In the genomic region with DNA sequence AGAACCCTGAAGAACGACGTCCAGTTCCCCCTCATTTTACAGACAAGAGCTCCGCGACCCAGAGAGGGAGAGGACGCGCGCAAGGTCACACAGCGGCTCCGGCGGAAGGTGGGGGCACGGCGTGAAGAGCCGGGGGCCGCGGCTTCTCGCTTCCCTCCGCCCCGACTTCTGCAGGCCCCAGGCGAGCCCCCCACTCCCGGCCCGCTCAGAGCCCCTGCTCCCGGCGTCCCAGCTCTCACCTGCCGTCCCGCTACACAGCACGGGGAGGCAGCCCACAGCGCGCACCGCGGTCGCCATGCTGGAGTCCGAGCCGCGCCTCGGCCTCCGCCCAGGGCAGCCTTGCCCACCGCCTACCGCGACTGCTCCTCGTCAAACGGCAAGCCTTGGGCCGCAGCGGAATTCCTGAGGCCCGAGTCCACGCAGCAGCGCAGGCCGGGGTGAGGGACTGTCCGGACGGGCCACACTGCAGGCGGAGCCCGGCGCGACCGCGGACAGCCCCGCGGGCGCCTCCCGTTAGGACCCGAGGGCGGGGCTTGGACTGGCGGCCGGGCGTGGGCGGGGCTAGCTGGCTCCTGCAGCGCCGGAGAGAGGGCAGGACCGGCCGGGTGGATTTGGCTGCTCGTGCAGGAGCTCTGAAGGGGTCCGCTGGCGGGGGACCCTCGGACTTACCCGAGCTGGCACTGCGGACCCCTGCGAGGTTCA, we compare ENCODE assay signal across 8 cellular contexts. TPM values are rescaled to one million over a fixed set of nuclear protein-coding genes. Genes with fewer than 3 reads are reported as not detected.
DNase-seq lines count a peak whose midpoint lies in the region; ATAC-seq and TF ChIP-seq lines count a peak whose summit lies in the region.

A gene (minus strand): TSS at position 314 of the 702 bp plus-strand sequence. CDS start 17 bp downstream, at position 297.

- intact Hi-C loops in CD8-positive, alpha-beta T cell (cut with DNase I, micrococcal nuclease), result loop anchor here (1.0 to 5.0 kb wide), 5 partner anchors 35 to 281 kb away; a partner anchor contains a TSS

- H3K4me3 ChIP-seq in CD8-positive, alpha-beta T cell (ENCODE audit: low read depth, low read length), result peak within 1 kb of the TSS; percentile 87
- H3K4me3 ChIP-seq in endocrine pancreas (ENCODE audit: control insufficient read depth, insufficient read depth, low read length), result peak within 1 kb of the TSS; percentile 96
- peak within 1 kb of the TSS; percentile 92 for H3K4me3 ChIP-seq in mesodermal cell (ENCODE audit: extremely low read depth, insufficient read depth, low read length, poor library complexity, severe bottlenecking)

- peak; percentile 94 for ATAC-seq in CD8-positive, alpha-beta T cell
- ATAC-seq in GM19438 (IDR thresholded peaks at IDR 0.05; ENCODE audit: low read depth, unreplicated experiment), result peak; percentile 92
- peak; percentile 93 for ATAC-seq in HG03571 (IDR thresholded peaks at IDR 0.05; ENCODE audit: unreplicated experiment)

- CTCF ChIA-PET in CD8-positive, alpha-beta T cell (lab: Charles Lee), result interaction anchor here (1.1 to 4.8 kb wide), 3 partner anchors 43 to 98 kb away, joined by 3 to 43 read pairs (median 22); no protein-coding TSS in a partner anchor

- H3K9ac ChIP-seq in endocrine pancreas (ENCODE audit: control insufficient read depth, insufficient read depth, low read length), result peak within 1 kb of the TSS; percentile 78

- H3K36me3 ChIP-seq in CD8-positive, alpha-beta T cell (ENCODE audit: insufficient read depth, low read length), result no peaks in the 10 kb centered on the region
- H3K36me3 ChIP-seq in endocrine pancreas (ENCODE audit: control insufficient read depth, insufficient read depth, low read length) (no peaks in the 10 kb centered on the region), mesodermal cell (ENCODE audit: control insufficient read depth, insufficient read depth, low read length) (peaks cover 12% of the 10 kb centered on the region)

- peak within 1 kb of the TSS; percentile 96 for H3K4me3 Mint-ChIP-seq in CD8-positive, alpha-beta T cell

- peaks cover 22% of the 10 kb centered on the region for H3K36me3 Mint-ChIP-seq in CD8-positive, alpha-beta T cell

- POLR2A ChIA-PET in CD8-positive, alpha-beta T cell (lab: Charles Lee), result interaction anchor here (0.9 to 4.3 kb wide), 10 partner anchors 37 to 99 kb away, joined by 3 to 41 read pairs (median 5); a partner anchor contains a TSS

- H3K27me3 Mint-ChIP-seq in CD8-positive, alpha-beta T cell (ENCODE audit: low read depth), result no peaks in the 10 kb centered on the region

- no peaks in the 10 kb centered on the region for H3K9me3 ChIP-seq in CD8-positive, alpha-beta T cell (ENCODE audit: low read length)
- H3K9me3 ChIP-seq in endocrine pancreas (ENCODE audit: control insufficient read depth, low read length) (no peaks in the 10 kb centered on the region), mesodermal cell (ENCODE audit: control insufficient read depth, low read length) (no peaks in the 10 kb centered on the region)

- H3K27me3 ChIP-seq in CD8-positive, alpha-beta T cell (ENCODE audit: insufficient read depth, low read length), result no peaks in the 10 kb centered on the region
- H3K27me3 ChIP-seq in endocrine pancreas (ENCODE audit: control insufficient read depth, insufficient read depth, low read length), result no peaks in the 10 kb centered on the region

- peak within 1 kb of the TSS; percentile 96 for H3K27ac Mint-ChIP-seq in CD8-positive, alpha-beta T cell

- H3K4me1 ChIP-seq in CD8-positive, alpha-beta T cell (ENCODE audit: insufficient read depth, low read length), result peaks cover 29% of the 10 kb centered on the region
- H3K4me1 ChIP-seq in endocrine pancreas (ENCODE audit: control insufficient read depth, insufficient read depth, low read length), result no peaks in the 10 kb centered on the region
- no peaks in the 10 kb centered on the region for H3K4me1 ChIP-seq in mesodermal cell (ENCODE audit: control insufficient read depth, insufficient read depth, low read length, poor library complexity, severe bottlenecking)

- no peak for TF ChIP-seq CTCF in CD8-positive, alpha-beta T cell (IDR thresholded peaks at IDR 0.05)

- peak within 1 kb of the TSS; percentile 81 for H3K27ac ChIP-seq in CD8-positive, alpha-beta T cell (ENCODE audit: low read depth, low read length)
- H3K27ac ChIP-seq in mesodermal cell (ENCODE audit: low read depth, low read length, severe bottlenecking), result peak within 1 kb of the TSS; percentile 95

- DNase-seq in CD8-positive, alpha-beta T cell, result peak; percentile 75 to 93 (median 83)
- peak; percentile 66 for DNase-seq in NOMO-1 treated with DMSO at 0.1 percent for 48 hours (lab: John Stamatoyannopoulos, UW; ENCODE audit: unreplicated experiment)
- DNase-seq in activated CD8-positive, alpha-beta memory T cell treated with anti-CD3 and anti-CD28 coated beads for 48 hours (ENCODE audit: low read depth in 2 of 3, low spot score in 2 of 3), result peak; percentile 69 to 90 (median 77)
- peak; percentile 73 to 77 for DNase-seq in stimulated activated CD8-positive, alpha-beta memory T cell treated with anti-CD3 and anti-CD28 coated beads, Interleukin-15, amount 100 ng/mL, for 4 hours (ENCODE audit: low read depth in 2 of 2)

- no peaks in the 10 kb centered on the region for H3K9me3 Mint-ChIP-seq in CD8-positive, alpha-beta T cell

- WGBS in mesodermal cell (ENCODE audit: insufficient coverage in 2 of 2), 2 experiments, result 0 to 1% methylated on average over 51 to 63 of the region's 76 CpGs

- peaks cover 44% of the 10 kb centered on the region for H3K4me1 Mint-ChIP-seq in CD8-positive, alpha-beta T cell (ENCODE audit: low read depth)

RNA-seq across cellular contexts. Expression of the gene that starts here (rescaled TPM):
- total RNA-seq in CD8-positive, alpha-beta T cell, result 10 to 100 TPM; 20.0 to 21.3 TPM
- polyA plus RNA-seq in mesodermal cell (2013, experiment 1 of 2), result 61.2 TPM
- 59.0 TPM for polyA plus RNA-seq in mesodermal cell (2013, experiment 2 of 2)

Comparison
In these comparisons a context has a peak if more than half of its experiments do, and no peak if none do; other contexts are left out.
1. Peak in every context shown above with its lines: DNase-seq, ATAC-seq, H3K4me3 ChIP-seq and H3K27ac ChIP-seq.